ENCODE assay signal across 17 cellular contexts in the genomic region with DNA sequence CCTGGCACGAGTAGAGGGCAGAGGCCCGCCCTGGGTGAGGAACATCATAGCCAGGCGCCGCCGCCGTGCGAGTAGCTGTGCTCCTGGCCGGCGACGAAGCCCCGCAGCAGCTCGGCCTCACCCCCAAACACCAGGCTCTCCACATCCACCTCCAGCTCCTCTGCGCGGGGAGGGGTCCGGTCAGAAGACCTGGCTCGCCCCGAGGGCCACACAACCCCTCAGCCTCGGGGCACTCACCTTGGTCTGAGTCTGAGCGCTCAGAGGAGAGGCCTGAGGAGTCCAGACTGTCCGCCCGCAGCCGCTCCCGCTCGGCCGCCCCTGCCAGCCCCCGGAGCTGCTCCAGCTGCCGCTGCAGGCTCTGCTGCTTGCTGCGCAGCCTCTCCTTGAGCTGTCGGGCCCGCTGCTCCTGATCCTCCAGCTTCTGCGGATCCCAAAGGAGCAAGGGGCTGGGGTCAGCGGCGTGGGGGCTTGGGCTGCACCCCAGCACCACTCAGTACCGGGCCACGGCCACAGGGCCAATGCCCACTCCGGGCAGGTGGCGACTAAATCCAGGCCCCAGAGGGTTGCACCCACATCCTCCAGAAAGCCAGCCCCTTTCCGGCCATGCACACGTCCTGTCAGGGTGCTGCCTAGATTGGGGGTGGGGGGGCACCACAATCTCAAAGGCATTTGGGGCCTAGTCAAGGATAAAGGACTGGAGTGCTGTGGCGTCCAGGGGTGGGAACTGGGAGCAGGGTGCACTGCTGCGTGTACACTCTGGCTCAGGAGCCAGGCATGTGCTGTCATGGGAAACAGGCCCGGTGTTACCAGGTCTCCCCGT. TPM values are rescaled to one million over a fixed set of nuclear protein-coding genes. Genes with fewer than 3 reads are reported as not detected.
A peak's percentile ranks its signal among the peaks of the same experiment; 100 is the strongest.
DNase-seq lines count a peak whose midpoint lies in the region; ATAC-seq and TF ChIP-seq lines count a peak whose summit lies in the region.
"Had no signal": no experiment of that assay in that cellular context is flagged by ENCODE, and none has a peak within 500 bp of the region (broad histone marks: within the 10 kb centered on the region; RNA-seq: fewer than 3 reads in every experiment).

No MANE protein-coding gene starts in this region.

- intact Hi-C loops in esophagus squamous epithelium (cut with DNase I), result no loop called here

- H3K27ac ChIP-seq in esophagus squamous epithelium (peak overlapping the region in 3 of 4 donors; percentile 54 to 98 (median 93)), skin epidermis (peak overlapping the region in 16 of 21 experiments; percentile 18 to 96 (median 68))
- H3K27ac ChIP-seq: right atrium auricular region had no signal

- no peak for TF ChIP-seq CTCF in esophagus squamous epithelium (IDR thresholded peaks at IDR 0.05)

- peaks cover 45 to 88% (median 46%) of the 10 kb centered on the region in 3 donors for H3K4me1 ChIP-seq in esophagus squamous epithelium

- no peak for ATAC-seq in HG02763 (IDR thresholded peaks at IDR 0.05; ENCODE audit: unreplicated experiment)
- no peak for ATAC-seq in HG02642 (IDR thresholded peaks at IDR 0.05; ENCODE audit: poor library complexity, unreplicated experiment)
- no peak for ATAC-seq in HG03432 (IDR thresholded peaks at IDR 0.05; ENCODE audit: unreplicated experiment)
- ATAC-seq: GM23338 had no signal

- H3K9me3 ChIP-seq in esophagus squamous epithelium, result no peaks in the 10 kb centered on the region
- H3K9me3 ChIP-seq: right atrium auricular region had no signal

- H3K36me3 ChIP-seq in esophagus squamous epithelium, result peaks cover 5 to 45% (median 8%) of the 10 kb centered on the region in 3 donors

- no peak for TF ChIP-seq POLR2A in esophagus squamous epithelium (IDR thresholded peaks at IDR 0.05)

- WGBS in esophagus squamous epithelium, 2 donors, result 67 to 70% methylated on average over 2 to 10 of the region's 43 CpGs

- no peak overlapping the region for H3K4me3 ChIP-seq in esophagus squamous epithelium
- peak overlapping the region in 2 of 7 experiments; percentile 1 to 8 for H3K4me3 ChIP-seq in skin epidermis
- H3K4me3 ChIP-seq: GM23338, right atrium auricular region had no signal

- H3K27me3 ChIP-seq in esophagus squamous epithelium, result no peaks in the 10 kb centered on the region
- H3K27me3 ChIP-seq: dorsolateral prefrontal cortex, right atrium auricular region had no signal

- DNase-seq in GF-D8 (lab: John Stamatoyannopoulos, UW), result peak; percentile 14
- DNase-seq in NOMO-1 treated with DMSO at 0.1 percent for 48 hours (lab: John Stamatoyannopoulos, UW; ENCODE audit: unreplicated experiment), result peak; percentile 61
- DNase-seq in esophagus squamous epithelium (lab: John Stamatoyannopoulos, UW), result no peak
- DNase-seq in DMS79 treated with DMSO at 0.1 percent for 48 hours (lab: John Stamatoyannopoulos, UW), result no peak
- DNase-seq: activated CD4-positive, alpha-beta T cell treated with anti-CD3 and anti-CD28 coated beads for 48 hours; activated CD8-positive, alpha-beta memory T cell treated with anti-CD3 and anti-CD28 coated beads, Interleukin-2, amount 50 U/mL, for 48 hours; activated naive CD4-positive, alpha-beta T cell treated with Interleukin-2 at 50 U/mL for 16 hours; dorsolateral prefrontal cortex; NCI-H187; NCI-H446; T-helper 9 cell had no signal

RNA-seq across cellular contexts. Expression of a gene that starts 3.9 kb away (rescaled TPM):
- total RNA-seq in esophagus squamous epithelium, result 10 to 100 TPM in 2 of 4 donors, 1 to 10 TPM in 2; 7.4 to 15.3 (median 9.5) TPM

RNA-seq across cellular contexts. Expression of a gene that starts 4.2 kb away (rescaled TPM):
- 100 to 1,000 TPM in 2 of 4 donors, 10 to 100 TPM in 2; 88.7 to 184 (median 108) TPM for total RNA-seq in esophagus squamous epithelium

RNA-seq across cellular contexts. Expression of a gene that starts 4.2 kb away (rescaled TPM):
- 10 to 100 TPM; 24.0 to 74.4 (median 49.8) TPM for total RNA-seq in esophagus squamous epithelium

RNA-seq across cellular contexts. Expression of a gene that starts 43.7 kb away (rescaled TPM):
- total RNA-seq in esophagus squamous epithelium, result 100 to 1,000 TPM; 225 to 384 (median 257) TPM

RNA-seq across cellular contexts. Expression of a gene that starts 50.0 kb away (rescaled TPM):
- 10 to 100 TPM; 32.7 to 37.8 (median 34.8) TPM for total RNA-seq in esophagus squamous epithelium

Comparison
In these comparisons a context has a peak if more than half of its experiments do, and no peak if none do; other contexts are left out.
1. DNase-seq: peak in GF-D8 (single experiment) and NOMO-1 treated with DMSO at 0.1 percent for 48 hours (single experiment); none in esophagus squamous epithelium (single experiment) and DMS79 treated with DMSO at 0.1 percent for 48 hours (single experiment).